In the genomic region with DNA sequence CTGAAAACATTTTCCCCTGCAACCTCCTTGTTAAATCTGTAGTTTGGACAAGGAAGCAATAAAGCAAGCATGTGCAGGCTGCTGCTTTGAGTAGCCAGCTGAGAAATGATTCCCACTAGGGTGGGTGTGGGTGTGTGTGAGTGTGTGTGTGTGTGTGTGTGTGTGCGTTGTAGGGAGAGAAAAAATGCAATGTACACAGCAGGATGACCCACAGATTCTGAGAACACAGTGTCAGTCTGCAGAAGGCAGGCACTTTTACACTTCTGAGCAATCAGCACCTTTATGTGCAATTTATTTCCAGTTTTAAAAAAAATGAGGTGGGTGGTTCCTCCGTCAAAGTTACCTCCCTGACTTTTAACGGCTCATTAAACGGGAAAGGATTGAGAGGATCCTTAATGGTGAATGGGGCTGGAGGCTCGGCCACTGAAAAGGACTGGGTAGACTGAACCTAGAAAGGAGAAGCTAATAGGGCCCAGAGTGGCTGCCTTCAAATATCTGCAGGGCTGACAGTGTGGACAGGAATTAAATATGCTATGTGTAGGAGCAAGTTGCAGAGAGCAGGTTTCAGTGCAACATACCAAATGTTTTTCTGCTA, we compare ENCODE assay signal across 18 cellular contexts. TPM values are rescaled to one million over a fixed set of nuclear protein-coding genes. Genes with fewer than 3 reads are reported as not detected.
DNase-seq lines count a peak whose midpoint lies in the region; ATAC-seq and TF ChIP-seq lines count a peak whose summit lies in the region.
"Had no signal": no experiment of that assay in that cellular context is flagged by ENCODE, and none has a peak within 500 bp of the region (broad histone marks: within the 10 kb centered on the region; RNA-seq: fewer than 3 reads in every experiment).

No MANE protein-coding gene starts in this region.

- POLR2A ChIA-PET in HEK293 (lab: Yijun Ruan, JAX), result no interaction called here

- ATAC-seq in upper lobe of right lung (no peak), HG02798 (IDR thresholded peaks at IDR 0.05; ENCODE audit: poor library complexity, unreplicated experiment) (no peak), HG03196 (IDR thresholded peaks at IDR 0.05; ENCODE audit: unreplicated experiment) (no peak)
- ATAC-seq: activated CD8-positive, alpha-beta T cell treated with anti-CD3 and anti-CD28 coated beads, Interleukin-2, amount 10 ng/mL, durations not matched to agents 7 days and 5 days; foreskin keratinocyte had no signal

- CTCF ChIA-PET in HEK293 (lab: Yijun Ruan, JAX), result no interaction called here

- H3K9me2 ChIP-seq in hepatocyte (replicated peaks; ENCODE audit: insufficient read depth), result no peaks in the 10 kb centered on the region

- H3K4me3 ChIP-seq in HEK293 (ENCODE audit: low read depth, low read length) (no peak overlapping the region), hepatocyte (no peak overlapping the region), upper lobe of right lung (no peak overlapping the region)
- H3K4me3 ChIP-seq: ascending aorta, ovary had no signal

- H3K36me3 ChIP-seq in HEK293 (ENCODE audit: control insufficient read depth in 2 of 2, insufficient read depth in 1 of 2, low read length in 2 of 2) (no peaks in the 10 kb centered on the region), hepatocyte (replicated peaks; ENCODE audit: insufficient read depth, low read depth) (no peaks in the 10 kb centered on the region), upper lobe of right lung (no peaks in the 10 kb centered on the region)
- H3K36me3 ChIP-seq: ascending aorta, ovary had no signal

- H3K27me3 ChIP-seq in hepatocyte, result no peaks in the 10 kb centered on the region
- no peaks in the 10 kb centered on the region for H3K27me3 ChIP-seq in upper lobe of right lung
- H3K27me3 ChIP-seq: ascending aorta, foreskin keratinocyte, ovary had no signal

- TF ChIP-seq CTCF in HEK293 (tag by site-specific recombination; IDR thresholded peaks at IDR 0.05), result no peak
- TF ChIP-seq CTCF in hepatocyte (IDR thresholded peaks at IDR 0.05; ENCODE audit: poor library complexity), result no peak
- TF ChIP-seq CTCF in upper lobe of right lung (IDR thresholded peaks at IDR 0.05), result no peak

- WGBS in hepatocyte (ENCODE audit: low lambda C conversion rate, missing lambda C conversion rate), result 25% methylated on average over 5 of the region's 5 CpGs

- no peak overlapping the region for H2AFZ ChIP-seq in hepatocyte

- H3K9me3 ChIP-seq in HEK293 (ENCODE audit: control insufficient read depth, insufficient read depth, low read depth, low read length) (no peaks in the 10 kb centered on the region), hepatocyte (ENCODE audit: low read depth) (no peaks in the 10 kb centered on the region), upper lobe of right lung (no peaks in the 10 kb centered on the region)
- H3K9me3 ChIP-seq: ascending aorta, ovary had no signal

- H3K4me1 ChIP-seq in HEK293 (ENCODE audit: control insufficient read depth, insufficient read depth, low read length), result no peaks in the 10 kb centered on the region
- peaks cover 26% of the 10 kb centered on the region for H3K4me1 ChIP-seq in hepatocyte (ENCODE audit: insufficient read depth)
- no peaks in the 10 kb centered on the region for H3K4me1 ChIP-seq in upper lobe of right lung
- H3K4me1 ChIP-seq: ascending aorta had no signal

- H4K20me1 ChIP-seq in hepatocyte (ENCODE audit: insufficient read depth, poor library complexity, severe bottlenecking), result no peaks in the 10 kb centered on the region

- H3K4me2 ChIP-seq in hepatocyte, result peak overlapping the region; percentile 44

- DNase-seq in NCI-H69 (lab: John Stamatoyannopoulos, UW), result peak; percentile 80
- DNase-seq in hepatocyte (ENCODE audit: low spot score), result peak; percentile 71
- peak; percentile 44 for DNase-seq in putamen (ENCODE audit: low spot score)
- DNase-seq in upper lobe of right lung, result no peak
- no peak for DNase-seq in NCI-H2171 treated with DMSO at 0.1 percent for 48 hours (lab: John Stamatoyannopoulos, UW)
- DNase-seq: activated CD8-positive, alpha-beta T cell treated with anti-CD3 and anti-CD28 coated beads, Interleukin-2, amount 10 ng/mL, durations not matched to agents 7 days and 5 days; foreskin keratinocyte; H9; NCI-H1694; ovary; stimulated activated CD4-positive, alpha-beta T cell treated with anti-CD3 and anti-CD28 coated beads, Interleukin-15, amount 100 ng/mL, for 24 hours; substantia nigra had no signal

- no peaks in the 10 kb centered on the region for H3K79me2 ChIP-seq in hepatocyte

- H3K27ac ChIP-seq in HEK293 (ENCODE audit: extremely low read depth, low read depth, low read length) (no peak overlapping the region), hepatocyte (peak overlapping the region; percentile 93), upper lobe of right lung (no peak overlapping the region)
- H3K27ac ChIP-seq: ascending aorta, foreskin keratinocyte, ovary had no signal

- intact Hi-C loops in upper lobe of right lung (cut with DNase I), result no loop called here

TF ChIP-seq in HEK293, 187 proteins besides CTCF, POLR2A, EP300 and RAD21:
- peak; percentile 52; the same call in 1 of the 2 replicates for TF ChIP-seq KLF9 (tag by site-specific recombination; IDR thresholded peaks at IDR 0.05; ENCODE audit: low read depth)
- peak; percentile 51; the same call in 1 of the 2 replicates for TF ChIP-seq KLF1 (tag by site-specific recombination; IDR thresholded peaks at IDR 0.05)
- peak; percentile 96 for TF ChIP-seq ZFHX2 (tag by site-specific recombination; conservative IDR thresholded peaks at IDR 0.05)
- no peak for TF ChIP-seq ZNF132 (tag by site-specific recombination; IDR thresholded peaks at IDR 0.05; ENCODE audit: borderline replicate concordance)
- TF ChIP-seq EGR2 (tag by site-specific recombination; IDR thresholded peaks at IDR 0.05; ENCODE audit: low read depth), result peak; percentile 91
- TF ChIP-seq ZSCAN4 (tag by site-specific recombination; IDR thresholded peaks at IDR 0.05), result peak; percentile 39
- no peak for TF ChIP-seq ZNF404 (tag by site-specific recombination; IDR thresholded peaks at IDR 0.05)
- TF ChIP-seq REST (tag by site-specific recombination; IDR thresholded peaks at IDR 0.05), result no peak

RNA-seq across cellular contexts. Expression of gene LIPC, which starts 38.5 kb away (rescaled TPM):
- total RNA-seq in hepatocyte, result 64.8 and 67.7 TPM in 2 replicates
- polyA plus RNA-seq in hepatocyte, result 34.3 and 37.0 TPM in 2 replicates
- total RNA-seq in upper lobe of right lung, result 0.64 TPM
- total RNA-seq: ascending aorta, foreskin keratinocyte, H9, mesenteric fat pad, SK-MEL-5 had no signal
- polyA plus RNA-seq: foreskin keratinocyte had no signal

Comparison
In these comparisons a context has a peak if more than half of its experiments do, and no peak if none do; other contexts are left out.
1. DNase-seq: peak in NCI-H69 (single experiment), hepatocyte (single experiment) and putamen (single experiment); none in upper lobe of right lung (single experiment) and NCI-H2171 treated with DMSO at 0.1 percent for 48 hours (single experiment).
2. RNA of gene LIPC, which starts 38.5 kb away (total RNA-seq): 64.8 to 67.7 TPM in hepatocyte; 0.64 TPM in upper lobe of right lung (single experiment); every median in the first group is over 10 times any median in the second.